In genomic region chr3:171790898-171791694, GRCh38 we compare ENCODE assay signal across 1 cellular context.
TF ChIP-seq lines count a peak whose summit lies in the region.

No MANE protein-coding gene starts in this region.

TF ChIP-seq in HepG2, 621 proteins besides CTCF, POLR2A, EP300 and RAD21:
- TF ChIP-seq KAT2B (IDR thresholded peaks at IDR 0.05; ENCODE audit: borderline replicate concordance, low read depth, low read length) (no peak), ZNF891 (CRISPR knock-in tag; IDR thresholded peaks at IDR 0.05) (no peak), KDM5A (IDR thresholded peaks at IDR 0.05; ENCODE audit: borderline replicate concordance, low read length) (no peak), JUN (CRISPR knock-in tag; IDR thresholded peaks at IDR 0.05) (no peak), E2F2 (CRISPR knock-in tag; IDR thresholded peaks at IDR 0.05; ENCODE audit: borderline replicate concordance) (no peak), ZSCAN20 (CRISPR knock-in tag; IDR thresholded peaks at IDR 0.05; ENCODE audit: borderline replicate concordance) (no peak)
- TF ChIP-seq, protein P1, sequence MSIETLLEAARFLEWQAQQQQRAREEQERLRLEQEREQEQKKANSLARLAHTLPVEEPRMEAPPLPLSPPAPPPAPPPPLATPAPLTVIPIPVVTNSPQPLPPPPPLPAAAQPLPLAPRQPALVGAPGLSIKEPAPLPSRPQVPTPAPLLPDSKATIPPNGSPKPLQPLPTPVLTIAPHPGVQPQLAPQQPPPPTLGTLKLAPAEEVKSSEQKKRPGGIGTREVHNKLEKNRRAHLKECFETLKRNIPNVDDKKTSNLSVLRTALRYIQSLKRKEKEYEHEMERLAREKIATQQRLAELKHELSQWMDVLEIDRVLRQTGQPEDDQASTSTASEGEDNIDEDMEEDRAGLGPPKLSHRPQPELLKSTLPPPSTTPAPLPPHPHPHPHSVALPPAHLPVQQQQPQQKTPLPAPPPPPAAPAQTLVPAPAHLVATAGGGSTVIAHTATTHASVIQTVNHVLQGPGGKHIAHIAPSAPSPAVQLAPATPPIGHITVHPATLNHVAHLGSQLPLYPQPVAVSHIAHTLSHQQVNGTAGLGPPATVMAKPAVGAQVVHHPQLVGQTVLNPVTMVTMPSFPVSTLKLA (IDR thresholded peaks at IDR 0.05): no peak
- TF ChIP-seq, protein P2, sequence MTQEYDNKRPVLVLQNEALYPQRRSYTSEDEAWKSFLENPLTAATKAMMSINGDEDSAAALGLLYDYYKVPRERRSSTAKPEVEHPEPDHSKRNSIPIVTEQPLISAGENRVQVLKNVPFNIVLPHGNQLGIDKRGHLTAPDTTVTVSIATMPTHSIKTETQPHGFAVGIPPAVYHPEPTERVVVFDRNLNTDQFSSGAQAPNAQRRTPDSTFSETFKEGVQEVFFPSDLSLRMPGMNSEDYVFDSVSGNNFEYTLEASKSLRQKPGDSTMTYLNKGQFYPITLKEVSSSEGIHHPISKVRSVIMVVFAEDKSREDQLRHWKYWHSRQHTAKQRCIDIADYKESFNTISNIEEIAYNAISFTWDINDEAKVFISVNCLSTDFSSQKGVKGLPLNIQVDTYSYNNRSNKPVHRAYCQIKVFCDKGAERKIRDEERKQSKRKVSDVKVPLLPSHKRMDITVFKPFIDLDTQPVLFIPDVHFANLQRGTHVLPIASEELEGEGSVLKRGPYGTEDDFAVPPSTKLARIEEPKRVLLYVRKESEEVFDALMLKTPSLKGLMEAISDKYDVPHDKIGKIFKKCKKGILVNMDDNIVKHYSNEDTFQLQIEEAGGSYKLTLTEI (CRISPR knock-in tag; conservative IDR thresholded peaks at IDR 0.05): no peak
